ENCODE assay signal across 8 cellular contexts in genomic region chr6:126804255-126805064, GRCh38.
DNase-seq lines count a peak whose midpoint lies in the region; ATAC-seq, FAIRE-seq and TF ChIP-seq lines count a peak whose summit lies in the region.

No MANE protein-coding gene starts in this region.

- TF ChIP-seq POLR2A in transverse colon (IDR thresholded peaks at IDR 0.05), result no peak

- no peak for TF ChIP-seq EP300 in transverse colon (IDR thresholded peaks at IDR 0.05; ENCODE audit: low read depth)

- H3K36me3 Mint-ChIP-seq in astrocyte (ENCODE audit: low read depth, unreplicated experiment), result no peaks in the 10 kb centered on the region

- no peak overlapping the region for H2AFZ ChIP-seq in astrocyte (ENCODE audit: low read depth, low read length)

- H3K9me3 ChIP-seq in astrocyte (ENCODE audit: insufficient read depth, low read depth, low read length) (no peaks in the 10 kb centered on the region), iPS DF 6.9 (ENCODE audit: control insufficient read depth, insufficient read depth, low read length) (no peaks in the 10 kb centered on the region), transverse colon (no peaks in the 10 kb centered on the region)
- no peaks in the 10 kb centered on the region for H3K9me3 ChIP-seq in effector memory CD4-positive, alpha-beta T cell (ENCODE audit: control insufficient read depth, low read length)

- no peaks in the 10 kb centered on the region for H3K9me3 Mint-ChIP-seq in astrocyte (ENCODE audit: unreplicated experiment)

- no peak overlapping the region for H3K9ac ChIP-seq in astrocyte (ENCODE audit: low read length)

- H3K4me3 ChIP-seq in astrocyte (ENCODE audit: insufficient read depth, low read depth, low read length), result no peak overlapping the region
- H3K4me3 ChIP-seq in iPS DF 6.9 (ENCODE audit: low read length), result no peak overlapping the region
- no peak overlapping the region for H3K4me3 ChIP-seq in transverse colon
- H3K4me3 ChIP-seq in effector memory CD4-positive, alpha-beta T cell (ENCODE audit: insufficient read depth, low read depth, low read length, poor library complexity, severe bottlenecking), result no peak overlapping the region

- peak; percentile 67 for ATAC-seq in HG02840 (IDR thresholded peaks at IDR 0.05; ENCODE audit: low FRiP score, unreplicated experiment)

- H3K27me3 Mint-ChIP-seq in astrocyte (ENCODE audit: low read depth, unreplicated experiment), result peaks cover 2% of the 10 kb centered on the region

- H3K4me1 ChIP-seq in astrocyte (ENCODE audit: insufficient read depth, low read length) (no peaks in the 10 kb centered on the region), iPS DF 6.9 (ENCODE audit: control insufficient read depth, insufficient read depth, low read length) (no peaks in the 10 kb centered on the region), transverse colon (no peaks in the 10 kb centered on the region)
- H3K4me1 ChIP-seq in effector memory CD4-positive, alpha-beta T cell (ENCODE audit: control insufficient read depth, insufficient read depth, low read length, poor library complexity, severe bottlenecking), result no peaks in the 10 kb centered on the region

- FAIRE-seq in GM18507 (lab: Jason Lieb, UNC), result peak; percentile 72
- peak; percentile 78 for FAIRE-seq in astrocyte (lab: Jason Lieb, UNC)

- peak; percentile 61 for DNase-seq in AG20443 (ENCODE audit: low spot score)
- DNase-seq in GM18507 (ENCODE audit: extremely low spot score, insufficient read length, low read depth), result no peak
- peak; percentile 50 for DNase-seq in NCI-H146 (lab: John Stamatoyannopoulos, UW)
- DNase-seq in astrocyte (ENCODE audit: low read depth), result peak; percentile 20
- peak; percentile 27 for DNase-seq in iPS DF 6.9 (ENCODE audit: low read depth, low spot score)
- DNase-seq in transverse colon, result no peak
- no peak for DNase-seq in effector memory CD4-positive, alpha-beta T cell

- H4K20me1 ChIP-seq in astrocyte (ENCODE audit: insufficient read depth, low read length), result no peaks in the 10 kb centered on the region

- intact Hi-C loops in transverse colon (cut with DNase I; ENCODE audit: low total_unique reads), result loop anchor here (10.0 kb wide), 2 partner anchors 60 to 460 kb away; partner anchors contain the start of gene RNF146

- TF ChIP-seq CTCF in astrocyte (IDR thresholded peaks at IDR 0.05; ENCODE audit: insufficient read depth, low read depth, low read length) (peak; percentile 81), transverse colon (IDR thresholded peaks at IDR 0.05) (peak; percentile 39 to 64 (median 57))

- no CpG with 5 or more reads among the region's 6 CpGs for WGBS in iPS DF 6.9 (ENCODE audit: insufficient coverage, insufficient read length)
- 45 to 57% methylated on average over 6 of the region's 6 CpGs for WGBS in transverse colon (ENCODE audit: low coverage in 1 of 2), 2 donors

- H3K27me3 ChIP-seq in astrocyte (ENCODE audit: insufficient read depth, low read length) (no peaks in the 10 kb centered on the region), iPS DF 6.9 (ENCODE audit: control insufficient read depth, insufficient read depth, low read length) (no peaks in the 10 kb centered on the region), transverse colon (no peaks in the 10 kb centered on the region)
- no peaks in the 10 kb centered on the region for H3K27me3 ChIP-seq in effector memory CD4-positive, alpha-beta T cell (replicated peaks; ENCODE audit: control insufficient read depth, insufficient read depth, low read length, poor library complexity, severe bottlenecking)

- H3K4me2 ChIP-seq in astrocyte (ENCODE audit: low read length), result no peak overlapping the region

- no peak overlapping the region for H3K27ac Mint-ChIP-seq in astrocyte (ENCODE audit: unreplicated experiment)

- in situ Hi-C loops in transverse colon (cut with MboI; ENCODE audit: low pct_ligation_motif_present in 1 of 4, low pct_unique_long_range_greater_than_20kb in 1 of 4, low sequenced_read_pairs in 3 of 4), result no loop called here

- no peaks in the 10 kb centered on the region for H3K36me3 ChIP-seq in astrocyte (ENCODE audit: insufficient read depth, low read length)
- no peaks in the 10 kb centered on the region for H3K36me3 ChIP-seq in iPS DF 6.9 (ENCODE audit: control insufficient read depth, insufficient read depth, low read length)
- no peaks in the 10 kb centered on the region for H3K36me3 ChIP-seq in transverse colon
- no peaks in the 10 kb centered on the region for H3K36me3 ChIP-seq in effector memory CD4-positive, alpha-beta T cell (ENCODE audit: control insufficient read depth, insufficient read depth, low read length)

- H3K4me3 Mint-ChIP-seq in astrocyte (ENCODE audit: unreplicated experiment), result no peak overlapping the region

- H3K79me2 ChIP-seq in astrocyte (ENCODE audit: insufficient read depth, low read length), result no peaks in the 10 kb centered on the region

- H3K4me1 Mint-ChIP-seq in astrocyte (ENCODE audit: low read depth, unreplicated experiment), result no peaks in the 10 kb centered on the region

- H3K27ac ChIP-seq in astrocyte (ENCODE audit: low read depth, low read length), result no peak overlapping the region
- H3K27ac ChIP-seq in iPS DF 6.9 (ENCODE audit: low read length), result no peak overlapping the region
- no peak overlapping the region for H3K27ac ChIP-seq in transverse colon
- no peak overlapping the region for H3K27ac ChIP-seq in effector memory CD4-positive, alpha-beta T cell (ENCODE audit: insufficient read depth, low read length, poor library complexity, severe bottlenecking)

Comparison
In these comparisons a context has a peak if more than half of its experiments do, and no peak if none do; other contexts are left out.
1. DNase-seq: peak in AG20443 (single experiment), NCI-H146 (single experiment), astrocyte (single experiment) and iPS DF 6.9 (single experiment); none in GM18507 (single experiment), transverse colon (single experiment) and effector memory CD4-positive, alpha-beta T cell (0 of 3).